Comparison of ENCODE assay signal across 23 cellular contexts in the genomic region with DNA sequence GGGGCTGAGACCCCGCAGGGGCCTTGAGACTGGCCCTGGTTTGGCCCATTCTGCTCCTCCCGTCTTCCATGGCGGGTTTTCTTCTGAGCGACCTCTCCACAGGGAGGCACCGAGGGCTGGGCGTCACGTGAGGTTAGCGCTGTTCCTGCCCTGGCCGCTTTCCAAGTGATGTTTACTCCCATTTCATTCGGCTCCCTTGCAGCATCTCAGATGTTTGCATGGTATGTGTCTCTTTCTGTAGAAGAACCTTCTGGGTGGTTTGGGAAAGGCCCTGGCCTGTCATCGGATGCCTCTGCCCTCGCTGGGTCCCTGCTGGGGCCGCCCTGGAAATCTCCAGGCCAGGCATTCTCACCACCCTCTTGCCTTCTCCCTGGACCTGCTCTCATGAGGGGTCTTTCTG. TPM values are rescaled to one million over a fixed set of nuclear protein-coding genes. Genes with fewer than 3 reads are reported as not detected.
A peak's percentile ranks its signal among the peaks of the same experiment; 100 is the strongest.
DNase-seq lines count a peak whose midpoint lies in the region; TF ChIP-seq lines count a peak whose summit lies in the region.
"Had no signal": no experiment of that assay in that cellular context is flagged by ENCODE, and none has a peak within 500 bp of the region (broad histone marks: within the 10 kb centered on the region; RNA-seq: fewer than 3 reads in every experiment).

No MANE protein-coding gene starts in this region.

- H3K4me2 ChIP-seq in H9 (ENCODE audit: insufficient read depth, insufficient read length, low read length) (no peak overlapping the region), neuronal stem cell (ENCODE audit: insufficient read depth, low read length, poor library complexity, severe bottlenecking) (no peak overlapping the region)
- H3K4me2 ChIP-seq: GM23338 had no signal

- H3K27ac ChIP-seq in H9 (ENCODE audit: insufficient read length, low read depth, low read length) (no peak overlapping the region), coronary artery (no peak overlapping the region), neuronal stem cell (replicated peaks; ENCODE audit: low read length) (no peak overlapping the region)
- H3K27ac ChIP-seq: HL-60, SJCRH30 had no signal

- H3K4me3 ChIP-seq in coronary artery (no peak overlapping the region), neuronal stem cell (ENCODE audit: low read length in 2 of 2) (no peak overlapping the region)
- H3K4me3 ChIP-seq: GM23338, SJCRH30 had no signal

- H3K23ac ChIP-seq in H9 (ENCODE audit: insufficient read length, low read depth, low read length): no peak overlapping the region
- no peak overlapping the region for H3K23ac ChIP-seq in neuronal stem cell (ENCODE audit: low read depth, low read length, poor library complexity)

- no peaks in the 10 kb centered on the region for H3K27me3 Mint-ChIP-seq in H9 (ENCODE audit: low read depth)

- H2BK5ac ChIP-seq in H9 (ENCODE audit: insufficient read length, low read length) (no peak overlapping the region), neuronal stem cell (ENCODE audit: low read length) (no peak overlapping the region)

- no peak overlapping the region for H3T11ph ChIP-seq in H9 (ENCODE audit: low read length)

- H3K23me2 ChIP-seq in H9 (ENCODE audit: insufficient read length, low read depth, low read length, poor library complexity, severe bottlenecking): no peaks in the 10 kb centered on the region

- H3K4me3 Mint-ChIP-seq in H9: no peak overlapping the region
- H3K4me3 Mint-ChIP-seq: GM23338 had no signal

- no peaks in the 10 kb centered on the region for H4K20me1 ChIP-seq in H9 (ENCODE audit: control insufficient read depth, insufficient read depth, insufficient read length)

- H3K79me2 ChIP-seq in H9 (ENCODE audit: insufficient read depth, low read length): no peaks in the 10 kb centered on the region; the same call in 1 of the 2 replicates

- TF ChIP-seq CTCF in H9 (conservative IDR thresholded peaks at IDR 0.05): no peak
- no peak for TF ChIP-seq CTCF in coronary artery (IDR thresholded peaks at IDR 0.05)

- DNase-seq in H9: peak; percentile 24
- DNase-seq in coronary artery (ENCODE audit: low spot score): peak; percentile 49
- no peak for DNase-seq in neuronal stem cell (ENCODE audit: low spot score)
- no peak for DNase-seq in stimulated activated CD4-positive, alpha-beta T cell treated with anti-CD3 and anti-CD28 coated beads, Interleukin-1b, Interleukin-23, amount 100 ng/mL, for 48 hours
- DNase-seq in Ammon's horn (ENCODE audit: low spot score): no peak
- no peak for DNase-seq in NCI-H1105 treated with DMSO at 0.1 percent for 48 hours (lab: John Stamatoyannopoulos, UW)
- no peak for DNase-seq in COR-L47 (lab: John Stamatoyannopoulos, UW)
- DNase-seq: AML-193; C1 segment of cervical spinal cord; Caco-2; CD4-positive, alpha-beta memory T cell; Karpas-422; NCI-H1092; NCI-H1436; NCI-H187; NCI-H2081 treated with DMSO at 0.1 percent for 48 hours; NCI-H2171 treated with DMSO at 0.1 percent for 48 hours; NCI-H345; NCI-H524; SJCRH30 had no signal

- no peak overlapping the region for H4K5ac ChIP-seq in H9 (ENCODE audit: insufficient read length, low read depth, low read length)

- peaks cover under 1 to 2% of the 10 kb centered on the region in 2 donors for H3K36me3 ChIP-seq in neuronal stem cell (replicated peaks in 1 of 2; ENCODE audit: control insufficient read depth in 2 of 2, insufficient read depth in 2 of 2, low read length in 2 of 2)
- H3K36me3 ChIP-seq: SJCRH30 had no signal

- no peaks in the 10 kb centered on the region for H3K9me3 Mint-ChIP-seq in H9
- H3K9me3 Mint-ChIP-seq: CD4-positive, alpha-beta memory T cell; GM23338 had no signal

- H3K18ac ChIP-seq in H9 (ENCODE audit: insufficient read length, low read depth, low read length): no peak overlapping the region
- no peak overlapping the region for H3K18ac ChIP-seq in neuronal stem cell (ENCODE audit: low read length)

- H3K14ac ChIP-seq in H9 (ENCODE audit: insufficient read depth, low read length) (no peak overlapping the region; the same call in 1 of the 2 replicates), neuronal stem cell (ENCODE audit: low read length) (peak overlapping the region; percentile 43)

- no peak overlapping the region for H4K8ac ChIP-seq in H9 (replicated peaks; ENCODE audit: insufficient read length, low read depth, low read length)
- H4K8ac ChIP-seq in neuronal stem cell (ENCODE audit: low read depth, low read length): no peak overlapping the region

- no peak overlapping the region for H2AFZ ChIP-seq in H9 (ENCODE audit: low read length)
- no peak overlapping the region for H2AFZ ChIP-seq in neuronal stem cell (ENCODE audit: low read length)
- H2AFZ ChIP-seq: GM23338 had no signal

- H3K27me3 ChIP-seq in H9 (ENCODE audit: insufficient read depth, low read length) (no peaks in the 10 kb centered on the region), neuronal stem cell (ENCODE audit: control insufficient read depth in 3 of 3, insufficient read depth in 3 of 3, low read depth in 1 of 3, low read length in 3 of 3) (no peaks in the 10 kb centered on the region)
- H3K27me3 ChIP-seq: SJCRH30 had no signal

- no peak overlapping the region for H2BK15ac ChIP-seq in H9 (ENCODE audit: low read depth, low read length)
- no peak overlapping the region for H2BK15ac ChIP-seq in neuronal stem cell (ENCODE audit: low read length)

- peaks cover 30 to 37% of the 10 kb centered on the region in 2 experiments for H3K4me1 Mint-ChIP-seq in H9
- H3K4me1 Mint-ChIP-seq: CD4-positive, alpha-beta memory T cell had no signal

- H3K4me1 ChIP-seq in H9 (ENCODE audit: insufficient read depth, low read length): peaks cover 10% of the 10 kb centered on the region; the same call in 1 of the 2 replicates
- H3K4me1 ChIP-seq in neuronal stem cell (ENCODE audit: control insufficient read depth in 2 of 2, insufficient read depth in 1 of 2, low read depth in 1 of 2, low read length in 2 of 2): peaks cover 4 to 19% of the 10 kb centered on the region in 2 donors
- H3K4me1 ChIP-seq: Caco-2 had no signal

- no CpG with 5 or more reads among the region's 13 CpGs for WGBS in H9 (ENCODE audit: extremely low coverage, insufficient read length, low lambda C conversion rate)
- WGBS in neuronal stem cell (ENCODE audit: extremely low coverage in 2 of 2, insufficient read length in 2 of 2, insufficient replicate concordance in 1 of 2), 2 donors: no CpG with 5 or more reads among the region's 13 CpGs

- H3K79me1 ChIP-seq in H9 (ENCODE audit: insufficient read depth, low read depth, low read length, poor library complexity, severe bottlenecking) (no peaks in the 10 kb centered on the region), neuronal stem cell (ENCODE audit: low read depth, low read length) (peaks cover 5% of the 10 kb centered on the region)

- H3K9ac ChIP-seq in H9 (ENCODE audit: extremely low read depth, insufficient read length, low read length) (no peak overlapping the region), neuronal stem cell (ENCODE audit: low read depth, low read length, poor library complexity) (no peak overlapping the region)

- no peak overlapping the region for H3K56ac ChIP-seq in H9 (ENCODE audit: insufficient read length, low read depth, low read length)

- no peak overlapping the region for H4K91ac ChIP-seq in H9 (ENCODE audit: insufficient read length, low read depth, low read length)
- no peak overlapping the region for H4K91ac ChIP-seq in neuronal stem cell (ENCODE audit: low read depth, low read length, poor library complexity)

- H2AK5ac ChIP-seq in H9 (ENCODE audit: insufficient read length, low read length) (no peak overlapping the region), neuronal stem cell (ENCODE audit: low read depth, low read length) (no peak overlapping the region)

- H3K9me3 ChIP-seq in H9 (ENCODE audit: control insufficient read depth, low read depth, low read length): no peaks in the 10 kb centered on the region
- H3K9me3 ChIP-seq in neuronal stem cell (replicated peaks in 1 of 2; ENCODE audit: control insufficient read depth in 2 of 2, insufficient read depth in 1 of 2, low read depth in 1 of 2, low read length in 2 of 2): peaks cover 0 to 2% of the 10 kb centered on the region in 2 donors
- H3K9me3 ChIP-seq: Caco-2, SJCRH30 had no signal

- H2BK120ac ChIP-seq in H9 (ENCODE audit: low read depth, low read length, poor library complexity, severe bottlenecking) (no peak overlapping the region), neuronal stem cell (ENCODE audit: low read depth, low read length) (no peak overlapping the region)

- H3K36me3 Mint-ChIP-seq in H9 (ENCODE audit: insufficient read depth in 1 of 3, low read depth in 3 of 3): no peaks in the 10 kb centered on the region; a peak in 1 of 7 replicates

- H2BK12ac ChIP-seq in H9 (ENCODE audit: insufficient read length, low read depth, low read length) (no peak overlapping the region), neuronal stem cell (ENCODE audit: low read length) (no peak overlapping the region)

- no peak overlapping the region for H2BK20ac ChIP-seq in H9 (ENCODE audit: low read depth, low read length, poor library complexity, severe bottlenecking)

- H3K4ac ChIP-seq in H9 (ENCODE audit: low read depth, low read length) (no peak overlapping the region), neuronal stem cell (ENCODE audit: low read length) (no peak overlapping the region)

- peak overlapping the region in 2 of 3 experiments; percentile 57 to 81; a peak in 2 of 7 replicates for H3K27ac Mint-ChIP-seq in H9
- H3K27ac Mint-ChIP-seq: GM23338 had no signal

TF ChIP-seq in PFSK-1, 5 proteins besides CTCF, POLR2A, EP300 and RAD21:
- TF ChIP-seq FOXP2 (optimal IDR thresholded peaks at IDR 0.05; ENCODE audit: borderline replicate concordance, extremely low read depth, extremely low read length, insufficient read depth) (peak; percentile 25), TAF1 (IDR thresholded peaks at IDR 0.05; ENCODE audit: borderline replicate concordance, insufficient read depth, low read length) (no peak), SIN3A (IDR thresholded peaks at IDR 0.05; ENCODE audit: borderline replicate concordance, insufficient read depth, low read length) (no peak)

RNA-seq across cellular contexts. Expression of a gene that starts 17.3 kb away (rescaled TPM):
- 0.28 and 0.29 TPM in 2 replicates for total RNA-seq in H9 (2021)
- polyA plus RNA-seq in PFSK-1 (2012; ENCODE audit: insufficient read length, low read depth): not detected
- 0.14 TPM for polyA plus RNA-seq in neuronal stem cell (2013, experiment 1 of 2)
- 0.10 TPM for polyA plus RNA-seq in neuronal stem cell (2013, experiment 2 of 2)

RNA-seq across cellular contexts. Expression of a gene that starts 57.8 kb away (rescaled TPM):
- 10.4 and 12.3 TPM in 2 replicates for total RNA-seq in H9 (2021)
- polyA plus RNA-seq in PFSK-1 (2012; ENCODE audit: insufficient read length, low read depth): 84.7 TPM
- 12.6 TPM for polyA plus RNA-seq in neuronal stem cell (2013, experiment 1 of 2)
- 13.2 TPM for polyA plus RNA-seq in neuronal stem cell (2013, experiment 2 of 2)

Comparison
In these comparisons a context has a peak if more than half of its experiments do, and no peak if none do; other contexts are left out.
1. DNase-seq: peak in H9 (single experiment) and coronary artery (single experiment); none in neuronal stem cell (single experiment), stimulated activated CD4-positive, alpha-beta T cell treated with anti-CD3 and anti-CD28 coated beads, Interleukin-1b, Interleukin-23, amount 100 ng/mL, for 48 hours (single experiment), Ammon's horn (single experiment), NCI-H1105 treated with DMSO at 0.1 percent for 48 hours (single experiment) and COR-L47 (single experiment).